ENCODE assay signal across 8 cellular contexts in genomic region chr13:114281351-114282142, GRCh38. TPM values are rescaled to one million over a fixed set of nuclear protein-coding genes. Genes with fewer than 3 reads are reported as not detected.
DNase-seq lines count a peak whose midpoint lies in the region; ATAC-seq, FAIRE-seq and TF ChIP-seq lines count a peak whose summit lies in the region.

UPF3A (plus strand) TSS chr13:114281601; CDS start chr13:114281640, 39 bp downstream.

- H3K27ac ChIP-seq in kidney (ENCODE audit: low read depth in 2 of 2, low read length in 2 of 2): peak within 1 kb of the TSS; percentile 96 to 98

- in situ Hi-C loops in GM18951 (cut with MboI; ENCODE audit: low sequenced_read_pairs, unreplicated experiment): no loop called here

- ATAC-seq in HG03175 (IDR thresholded peaks at IDR 0.05; ENCODE audit: unreplicated experiment): peak; percentile 73

- H3K4me3 ChIP-seq in AG09309 (ENCODE audit: control insufficient read depth, low read depth, low read length) (peak within 1 kb of the TSS; percentile 54), kidney (ENCODE audit: low read length in 2 of 2) (peak within 1 kb of the TSS; percentile 88 to 90)

- peak within 1 kb of the TSS; percentile 75 to 82 for H3K9ac ChIP-seq in kidney (ENCODE audit: low read length in 2 of 2)

- no peak for FAIRE-seq in kidney (lab: Jason Lieb, UNC)

- no peaks in the 10 kb centered on the region for H3K9me3 ChIP-seq in kidney (ENCODE audit: control insufficient read depth in 1 of 2, low read length in 2 of 2)

- TF ChIP-seq CTCF in AG09309 (IDR thresholded peaks at IDR 0.05; ENCODE audit: control insufficient read depth, insufficient read depth, low read depth, low read length, missing control alignments) (no peak), kidney (IDR thresholded peaks at IDR 0.05; ENCODE audit: borderline replicate concordance, extremely low read depth, insufficient read depth) (no peak)

- H3K36me3 ChIP-seq in kidney (ENCODE audit: control insufficient read depth in 1 of 2, insufficient read depth in 2 of 2, low read length in 2 of 2): peaks cover 0 to 3% of the 10 kb centered on the region in 2 donors

- intact Hi-C loops in kidney (cut with DNase I): no loop called here

- TF ChIP-seq POLR2A in GM18951 (IDR thresholded peaks at IDR 0.05; ENCODE audit: extremely low read depth, insufficient read depth, insufficient read length): peak; percentile 92

- peaks cover 2 to 17% of the 10 kb centered on the region in 2 donors for H3K4me1 ChIP-seq in kidney (ENCODE audit: control insufficient read depth in 1 of 2, insufficient read depth in 1 of 2, low read depth in 1 of 2, low read length in 2 of 2)

- peak; percentile 56 for DNase-seq in AG09309 (ENCODE audit: low read depth)
- DNase-seq in NCI-H345 treated with DMSO at 0.1 percent for 48 hours (lab: John Stamatoyannopoulos, UW; ENCODE audit: unreplicated experiment): peak; percentile 58
- DNase-seq in activated CD4-positive, CD25-positive, alpha-beta regulatory T cell treated with anti-CD3 and anti-CD28 coated beads, Interleukin-2, amount 50 U/mL, for 72 hours: peak; percentile 94
- DNase-seq in cerebellar cortex (ENCODE audit: low spot score): peak; percentile 93
- DNase-seq in kidney: peak; percentile 97
- peak; percentile 91 for DNase-seq in stimulated activated CD4-positive, alpha-beta T cell treated with anti-CD3 and anti-CD28 coated beads, Interleukin-15, amount 100 ng/mL, for 24 hours

RNA-seq across cellular contexts. Expression of gene UPF3A, which starts in this region (rescaled TPM):
- 41.7 TPM for total RNA-seq in kidney
- 34.5 TPM for polyA plus RNA-seq in kidney (ENCODE audit: insufficient read depth, low read depth, low replicate concordance)

Comparison
In these comparisons a context has a peak if more than half of its experiments do, and no peak if none do; other contexts are left out.
1. Peak in every context shown above with its lines: DNase-seq, ATAC-seq, H3K4me3 ChIP-seq and H3K27ac ChIP-seq.